Comparison of ENCODE assay signal across 1 cellular context in genomic region chr15:40338041-40338657, GRCh38.
A peak's percentile ranks its signal among the peaks of the same experiment; 100 is the strongest.
TF ChIP-seq lines count a peak whose summit lies in the region.

No MANE protein-coding gene starts in this region.

TF ChIP-seq in K562, 482 proteins besides CTCF, POLR2A, EP300 and RAD21 (continues in another document):
- TF ChIP-seq GATA2 (CRISPR knock-in tag; IDR thresholded peaks at IDR 0.05), result no peak
- TF ChIP-seq ZBTB7A (IDR thresholded peaks at IDR 0.05; ENCODE audit: borderline replicate concordance, control insufficient read depth, low read depth, low read length), result peak; percentile 78; the same call in 1 of the 2 replicates
- no peak for TF ChIP-seq MTF1 (CRISPR knock-in tag; IDR thresholded peaks at IDR 0.05; ENCODE audit: borderline replicate concordance)
- TF ChIP-seq, protein P1, sequence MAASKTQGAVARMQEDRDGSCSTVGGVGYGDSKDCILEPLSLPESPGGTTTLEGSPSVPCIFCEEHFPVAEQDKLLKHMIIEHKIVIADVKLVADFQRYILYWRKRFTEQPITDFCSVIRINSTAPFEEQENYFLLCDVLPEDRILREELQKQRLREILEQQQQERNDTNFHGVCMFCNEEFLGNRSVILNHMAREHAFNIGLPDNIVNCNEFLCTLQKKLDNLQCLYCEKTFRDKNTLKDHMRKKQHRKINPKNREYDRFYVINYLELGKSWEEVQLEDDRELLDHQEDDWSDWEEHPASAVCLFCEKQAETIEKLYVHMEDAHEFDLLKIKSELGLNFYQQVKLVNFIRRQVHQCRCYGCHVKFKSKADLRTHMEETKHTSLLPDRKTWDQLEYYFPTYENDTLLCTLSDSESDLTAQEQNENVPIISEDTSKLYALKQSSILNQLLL (CRISPR knock-in tag; IDR thresholded peaks at IDR 0.05; ENCODE audit: borderline replicate concordance), result no peak
- no peak for TF ChIP-seq CUX1 (CRISPR knock-in tag; IDR thresholded peaks at IDR 0.05)
- TF ChIP-seq, protein P2, sequence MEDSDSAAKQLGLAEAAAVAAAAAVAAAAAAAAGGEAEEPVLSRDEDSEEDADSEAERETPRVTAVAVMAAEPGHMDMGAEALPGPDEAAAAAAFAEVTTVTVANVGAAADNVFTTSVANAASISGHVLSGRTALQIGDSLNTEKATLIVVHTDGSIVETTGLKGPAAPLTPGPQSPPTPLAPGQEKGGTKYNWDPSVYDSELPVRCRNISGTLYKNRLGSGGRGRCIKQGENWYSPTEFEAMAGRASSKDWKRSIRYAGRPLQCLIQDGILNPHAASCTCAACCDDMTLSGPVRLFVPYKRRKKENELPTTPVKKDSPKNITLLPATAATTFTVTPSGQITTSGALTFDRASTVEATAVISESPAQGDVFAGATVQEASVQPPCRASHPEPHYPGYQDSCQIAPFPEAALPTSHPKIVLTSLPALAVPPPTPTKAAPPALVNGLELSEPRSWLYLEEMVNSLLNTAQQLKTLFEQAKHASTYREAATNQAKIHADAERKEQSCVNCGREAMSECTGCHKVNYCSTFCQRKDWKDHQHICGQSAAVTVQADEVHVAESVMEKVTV (CRISPR knock-in tag; IDR thresholded peaks at IDR 0.05), result peak; percentile 84
- TF ChIP-seq ZNF23 (CRISPR knock-in tag; IDR thresholded peaks at IDR 0.05), result no peak
- peak; percentile 16 for TF ChIP-seq CTCFL (IDR thresholded peaks at IDR 0.05; ENCODE audit: borderline replicate concordance, insufficient read depth, low read depth, low read length, poor library complexity, severe bottlenecking)
- TF ChIP-seq, protein P3, sequence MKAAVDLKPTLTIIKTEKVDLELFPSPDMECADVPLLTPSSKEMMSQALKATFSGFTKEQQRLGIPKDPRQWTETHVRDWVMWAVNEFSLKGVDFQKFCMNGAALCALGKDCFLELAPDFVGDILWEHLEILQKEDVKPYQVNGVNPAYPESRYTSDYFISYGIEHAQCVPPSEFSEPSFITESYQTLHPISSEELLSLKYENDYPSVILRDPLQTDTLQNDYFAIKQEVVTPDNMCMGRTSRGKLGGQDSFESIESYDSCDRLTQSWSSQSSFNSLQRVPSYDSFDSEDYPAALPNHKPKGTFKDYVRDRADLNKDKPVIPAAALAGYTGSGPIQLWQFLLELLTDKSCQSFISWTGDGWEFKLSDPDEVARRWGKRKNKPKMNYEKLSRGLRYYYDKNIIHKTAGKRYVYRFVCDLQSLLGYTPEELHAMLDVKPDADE (conservative IDR thresholded peaks at IDR 0.05; ENCODE audit: control insufficient read depth, low read depth, low read length), result no peak
- TF ChIP-seq SOX6 (IDR thresholded peaks at IDR 0.05), result peak; percentile 22; the same call in 1 of the 2 replicates
- no peak for TF ChIP-seq NCOA4 (IDR thresholded peaks at IDR 0.05; ENCODE audit: partially characterized antibody)
- peak; percentile 77 for TF ChIP-seq VEZF1 (CRISPR knock-in tag; IDR thresholded peaks at IDR 0.05)
- peak; percentile 30; the same call in 1 of the 2 replicates for TF ChIP-seq KLF16 (IDR thresholded peaks at IDR 0.05)
- TF ChIP-seq HNRNPK (IDR thresholded peaks at IDR 0.05; ENCODE audit: low read depth, low read length, poor library complexity, severe bottlenecking), result no peak
- TF ChIP-seq, protein P4, sequence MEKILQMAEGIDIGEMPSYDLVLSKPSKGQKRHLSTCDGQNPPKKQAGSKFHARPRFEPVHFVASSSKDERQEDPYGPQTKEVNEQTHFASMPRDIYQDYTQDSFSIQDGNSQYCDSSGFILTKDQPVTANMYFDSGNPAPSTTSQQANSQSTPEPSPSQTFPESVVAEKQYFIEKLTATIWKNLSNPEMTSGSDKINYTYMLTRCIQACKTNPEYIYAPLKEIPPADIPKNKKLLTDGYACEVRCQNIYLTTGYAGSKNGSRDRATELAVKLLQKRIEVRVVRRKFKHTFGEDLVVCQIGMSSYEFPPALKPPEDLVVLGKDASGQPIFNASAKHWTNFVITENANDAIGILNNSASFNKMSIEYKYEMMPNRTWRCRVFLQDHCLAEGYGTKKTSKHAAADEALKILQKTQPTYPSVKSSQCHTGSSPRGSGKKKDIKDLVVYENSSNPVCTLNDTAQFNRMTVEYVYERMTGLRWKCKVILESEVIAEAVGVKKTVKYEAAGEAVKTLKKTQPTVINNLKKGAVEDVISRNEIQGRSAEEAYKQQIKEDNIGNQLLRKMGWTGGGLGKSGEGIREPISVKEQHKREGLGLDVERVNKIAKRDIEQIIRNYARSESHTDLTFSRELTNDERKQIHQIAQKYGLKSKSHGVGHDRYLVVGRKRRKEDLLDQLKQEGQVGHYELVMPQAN (IDR thresholded peaks at IDR 0.05; ENCODE audit: borderline replicate concordance), result no peak
- TF ChIP-seq NFIC (IDR thresholded peaks at IDR 0.05), result peak; percentile 83
- TF ChIP-seq E2F4 (CRISPR knock-in tag; IDR thresholded peaks at IDR 0.05; ENCODE audit: low read depth), result no peak
- TF ChIP-seq SP1 (CRISPR knock-in tag; IDR thresholded peaks at IDR 0.05), result peak; percentile 81
- TF ChIP-seq NFIX (CRISPR knock-in tag; IDR thresholded peaks at IDR 0.05; ENCODE audit: low read depth), result no peak
- TF ChIP-seq ZNF445 (CRISPR knock-in tag; IDR thresholded peaks at IDR 0.05; ENCODE audit: low read depth), result no peak
- peak; percentile 34 for TF ChIP-seq ZFP36 (IDR thresholded peaks at IDR 0.05; ENCODE audit: low read depth, low read length, partially characterized antibody)
- no peak for TF ChIP-seq ADNP (tag; IDR thresholded peaks at IDR 0.05)
- TF ChIP-seq, protein P5, sequence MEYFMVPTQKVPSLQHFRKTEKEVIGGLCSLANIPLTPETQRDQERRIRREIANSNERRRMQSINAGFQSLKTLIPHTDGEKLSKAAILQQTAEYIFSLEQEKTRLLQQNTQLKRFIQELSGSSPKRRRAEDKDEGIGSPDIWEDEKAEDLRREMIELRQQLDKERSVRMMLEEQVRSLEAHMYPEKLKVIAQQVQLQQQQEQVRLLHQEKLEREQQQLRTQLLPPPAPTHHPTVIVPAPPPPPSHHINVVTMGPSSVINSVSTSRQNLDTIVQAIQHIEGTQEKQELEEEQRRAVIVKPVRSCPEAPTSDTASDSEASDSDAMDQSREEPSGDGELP (CRISPR knock-in tag; IDR thresholded peaks at IDR 0.05; ENCODE audit: borderline replicate concordance), result peak; percentile 38; the same call in 1 of the 2 replicates
- 0 out of 2 replicates have a peak, but pooled peaks have one; percentile 13 for TF ChIP-seq CXXC5 (CRISPR knock-in tag; IDR thresholded peaks at IDR 0.05)
- no peak for TF ChIP-seq ZNF239 (CRISPR knock-in tag; IDR thresholded peaks at IDR 0.05)
- TF ChIP-seq EGR1 (conservative IDR thresholded peaks at IDR 0.05), result no peak
- TF ChIP-seq NFATC3 (IDR thresholded peaks at IDR 0.05), result no peak
- no peak for TF ChIP-seq THRAP3 (IDR thresholded peaks at IDR 0.05; ENCODE audit: borderline replicate concordance)
- no peak for TF ChIP-seq POLR3G (IDR thresholded peaks at IDR 0.05; ENCODE audit: extremely low read depth, insufficient read length, insufficient replicate concordance)
- TF ChIP-seq L3MBTL2 (IDR thresholded peaks at IDR 0.05), result peak; percentile 34; the same call in 1 of the 2 replicates
- TF ChIP-seq TFE3 (CRISPR knock-in tag; IDR thresholded peaks at IDR 0.05), result no peak
- no peak for TF ChIP-seq ZNF76 (CRISPR knock-in tag; IDR thresholded peaks at IDR 0.05; ENCODE audit: borderline replicate concordance)
- TF ChIP-seq STAG1 (CRISPR knock-in tag; IDR thresholded peaks at IDR 0.05; ENCODE audit: borderline replicate concordance), result peak; percentile 80
- peak; percentile 79 for TF ChIP-seq RB1 (IDR thresholded peaks at IDR 0.05; ENCODE audit: low read depth)
- TF ChIP-seq, protein P6, sequence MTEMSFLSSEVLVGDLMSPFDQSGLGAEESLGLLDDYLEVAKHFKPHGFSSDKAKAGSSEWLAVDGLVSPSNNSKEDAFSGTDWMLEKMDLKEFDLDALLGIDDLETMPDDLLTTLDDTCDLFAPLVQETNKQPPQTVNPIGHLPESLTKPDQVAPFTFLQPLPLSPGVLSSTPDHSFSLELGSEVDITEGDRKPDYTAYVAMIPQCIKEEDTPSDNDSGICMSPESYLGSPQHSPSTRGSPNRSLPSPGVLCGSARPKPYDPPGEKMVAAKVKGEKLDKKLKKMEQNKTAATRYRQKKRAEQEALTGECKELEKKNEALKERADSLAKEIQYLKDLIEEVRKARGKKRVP (CRISPR knock-in tag; IDR thresholded peaks at IDR 0.05), result no peak
- TF ChIP-seq FOXA1 (IDR thresholded peaks at IDR 0.05; ENCODE audit: borderline replicate concordance), result no peak
- 0 out of 2 replicates have a peak, but pooled peaks have one; percentile 34 for TF ChIP-seq TCF7 (IDR thresholded peaks at IDR 0.05; ENCODE audit: borderline replicate concordance)
- TF ChIP-seq JUND (IDR thresholded peaks at IDR 0.05; ENCODE audit: borderline replicate concordance, low read depth, low read length), result peak; percentile 35
- no peak; the same call in 2 of the 3 replicates for TF ChIP-seq JUND (tag; IDR thresholded peaks at IDR 0.05; ENCODE audit: borderline replicate concordance, low read depth, low read length)
- TF ChIP-seq PTTG1 (tag; IDR thresholded peaks at IDR 0.05; ENCODE audit: low read depth), result no peak
- no peak for TF ChIP-seq ETV5 (CRISPR knock-in tag; IDR thresholded peaks at IDR 0.05; ENCODE audit: low read depth)
- TF ChIP-seq MAZ (CRISPR knock-in tag; conservative IDR thresholded peaks at IDR 0.05 in 1 of 2, IDR thresholded peaks at IDR 0.05 in 1 of 2), result peak; percentile 59 to 93; a peak in 3 of 4 replicates
- TF ChIP-seq SIN3B (IDR thresholded peaks at IDR 0.05; ENCODE audit: low read depth), result no peak
